17 cellular contexts compared by ENCODE assay signal in the genomic region with DNA sequence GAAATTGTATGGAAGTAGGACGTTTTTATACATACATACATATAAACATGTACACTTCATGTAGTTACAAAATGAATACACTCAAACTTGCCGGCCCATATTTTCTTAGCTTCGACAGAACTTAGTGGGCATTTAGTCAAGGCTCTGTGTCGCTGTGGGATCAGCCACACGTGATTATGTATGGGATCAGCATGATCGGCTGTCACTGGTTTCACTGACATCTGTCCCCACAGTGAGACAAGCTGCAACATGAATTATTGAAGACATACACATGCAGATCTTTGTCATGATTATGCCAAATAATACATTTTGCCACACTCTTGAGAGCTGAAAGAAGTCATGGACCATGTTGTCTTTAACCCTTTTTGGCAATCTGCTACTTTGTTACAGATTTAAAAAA. TPM values are rescaled to one million over a fixed set of nuclear protein-coding genes. Genes with fewer than 3 reads are reported as not detected.
DNase-seq lines count a peak whose midpoint lies in the region; TF ChIP-seq lines count a peak whose summit lies in the region.
"Had no signal": no experiment of that assay in that cellular context is flagged by ENCODE, and none has a peak within 500 bp of the region (broad histone marks: within the 10 kb centered on the region; RNA-seq: fewer than 3 reads in every experiment).

No MANE protein-coding gene starts in this region.

- peaks cover 2% of the 10 kb centered on the region for H3K27me3 Mint-ChIP-seq in glutamatergic neuron (ENCODE audit: unreplicated experiment)
- H3K27me3 Mint-ChIP-seq: CD4-positive, CD25-positive, alpha-beta regulatory T cell had no signal

- H3K36me3 ChIP-seq in HAP-1 (replicated peaks): no peaks in the 10 kb centered on the region
- H3K36me3 ChIP-seq: BLaER1 treated with 17β-estradiol and CSF1 and Interleukin-3, amounts not matched to agents 10 nM and 100 nM had no signal

- peaks cover 28% of the 10 kb centered on the region for H3K4me1 Mint-ChIP-seq in glutamatergic neuron (ENCODE audit: low read depth, unreplicated experiment)
- H3K4me1 Mint-ChIP-seq: CD4-positive, CD25-positive, alpha-beta regulatory T cell; GM23338 had no signal

- H3K27ac Mint-ChIP-seq in glutamatergic neuron (ENCODE audit: unreplicated experiment): peak overlapping the region; percentile 96
- H3K27ac Mint-ChIP-seq: CD4-positive, CD25-positive, alpha-beta regulatory T cell; GM23338 had no signal

- H3K27me3 ChIP-seq in HAP-1 (ENCODE audit: low read depth): no peaks in the 10 kb centered on the region
- H3K27me3 ChIP-seq: BLaER1 treated with 17β-estradiol and CSF1 and Interleukin-3, amounts not matched to agents 10 nM and 100 nM had no signal

- H3K4me1 ChIP-seq in HAP-1: no peaks in the 10 kb centered on the region
- H3K4me1 ChIP-seq: BLaER1 treated with 17β-estradiol and CSF1 and Interleukin-3, amounts not matched to agents 10 nM and 100 nM had no signal

- peaks cover 3% of the 10 kb centered on the region for H3K9me3 Mint-ChIP-seq in glutamatergic neuron (ENCODE audit: unreplicated experiment)
- H3K9me3 Mint-ChIP-seq: CD4-positive, CD25-positive, alpha-beta regulatory T cell; GM23338 had no signal

- TF ChIP-seq CTCF in glutamatergic neuron (IDR thresholded peaks at IDR 0.05; ENCODE audit: partially characterized antibody, unreplicated experiment): no peak

- DNase-seq in D341Med (ENCODE audit: low spot score) (peak; percentile 47), NCI-H2171 (lab: John Stamatoyannopoulos, UW) (peak; percentile 68), NCI-H82 (lab: John Stamatoyannopoulos, UW) (peak; percentile 72), glutamatergic neuron (peak; percentile 41), NCI-H345 treated with DMSO at 0.1 percent for 48 hours (lab: John Stamatoyannopoulos, UW; ENCODE audit: unreplicated experiment) (no peak), DMS53 (lab: John Stamatoyannopoulos, UW) (no peak), HAP-1 (ENCODE audit: low spot score in 2 of 2) (no peak)
- DNase-seq: ACHN; CD4-positive, CD25-positive, alpha-beta regulatory T cell; DMS79 treated with DMSO at 0.1 percent for 48 hours; EL; H7; IMR-90 had no signal

- H3K36me3 Mint-ChIP-seq in glutamatergic neuron (ENCODE audit: unreplicated experiment): no peaks in the 10 kb centered on the region
- H3K36me3 Mint-ChIP-seq: CD4-positive, CD25-positive, alpha-beta regulatory T cell had no signal

- no peak overlapping the region for H3K4me3 ChIP-seq in HAP-1
- H3K4me3 ChIP-seq: BLaER1 treated with 17β-estradiol and CSF1 and Interleukin-3, amounts not matched to agents 10 nM and 100 nM; GM23338 had no signal

- in situ Hi-C loops in HAP-1 (cut with MboI; ENCODE audit: low sequenced_read_pairs): no loop called here

- peak overlapping the region; percentile 11 for H3K4me3 Mint-ChIP-seq in glutamatergic neuron (ENCODE audit: unreplicated experiment)
- H3K4me3 Mint-ChIP-seq: CD4-positive, CD25-positive, alpha-beta regulatory T cell; GM23338 had no signal

- H3K9me3 ChIP-seq in HAP-1: no peaks in the 10 kb centered on the region
- H3K9me3 ChIP-seq: BLaER1 treated with 17β-estradiol and CSF1 and Interleukin-3, amounts not matched to agents 10 nM and 100 nM had no signal

RNA-seq across cellular contexts. Expression of gene NAA11, which starts 38.2 kb away (rescaled TPM):
- not detected for total RNA-seq in glutamatergic neuron (ENCODE audit: unreplicated experiment)
- total RNA-seq: A172; CD4-positive, CD25-positive, alpha-beta regulatory T cell; GM23338; H7; HT-29; IMR-90 had no signal

RNA-seq across cellular contexts. Expression of gene GK2, which starts 44.0 kb away (rescaled TPM):
- not detected for total RNA-seq in glutamatergic neuron (ENCODE audit: unreplicated experiment)
- total RNA-seq: A172; CD4-positive, CD25-positive, alpha-beta regulatory T cell; GM23338; H7; HT-29; IMR-90 had no signal

Comparison
In these comparisons a context has a peak if more than half of its experiments do, and no peak if none do; other contexts are left out.
1. DNase-seq: peak in D341Med (single experiment), NCI-H2171 (single experiment), NCI-H82 (single experiment) and glutamatergic neuron (single experiment); none in NCI-H345 treated with DMSO at 0.1 percent for 48 hours (single experiment), DMS53 (single experiment) and HAP-1 (0 of 2).